ENCODE assay signal across 1 cellular context in genomic region chr1:116511459-116512019, GRCh38.
TF ChIP-seq lines count a peak whose summit lies in the region.

No MANE protein-coding gene starts in this region.

TF ChIP-seq in HepG2, 621 proteins besides CTCF, POLR2A, EP300 and RAD21 (continued from another document):
- peak; percentile 93; the same call in 1 of the 2 replicates for TF ChIP-seq ZNF564 (CRISPR knock-in tag; IDR thresholded peaks at IDR 0.05)
